21 cellular contexts compared by ENCODE assay signal in the genomic region with DNA sequence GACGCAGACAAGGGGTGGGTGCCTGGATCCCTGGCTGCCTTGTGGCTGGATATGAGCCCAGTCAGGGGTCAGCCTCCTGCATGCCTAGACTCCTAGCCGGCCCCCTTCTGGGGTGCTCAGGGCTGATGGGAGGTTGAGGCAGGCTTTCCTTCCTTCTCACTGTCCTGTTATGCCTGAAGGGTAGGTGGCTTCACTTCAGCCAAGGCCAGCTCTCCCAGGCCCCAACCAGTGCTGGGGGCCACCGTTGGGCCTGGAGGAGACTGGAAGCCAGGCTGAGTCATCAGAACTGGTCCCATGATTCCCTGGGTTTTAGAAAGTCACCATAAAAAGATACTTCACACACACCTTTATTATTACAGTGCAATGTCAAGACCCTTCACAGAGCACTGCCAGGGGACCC. TPM values are rescaled to one million over a fixed set of nuclear protein-coding genes. Genes with fewer than 3 reads are reported as not detected.
"Had no signal": no experiment of that assay in that cellular context is flagged by ENCODE, and none has a peak within 500 bp of the region (broad histone marks: within the 10 kb centered on the region; RNA-seq: fewer than 3 reads in every experiment).

No MANE protein-coding gene starts in this region.

- H3K9me3 ChIP-seq: ascending aorta, breast epithelium, tibial nerve, uterus had no signal

- H3K27ac ChIP-seq: ascending aorta, breast epithelium, foreskin keratinocyte, skin epidermis, tibial nerve, uterus had no signal

- ATAC-seq: activated CD8-positive, alpha-beta T cell treated with anti-CD3 and anti-CD28 coated beads for 36 hours; foreskin keratinocyte; left colon; naive thymus-derived CD8-positive, alpha-beta T cell; T-helper 17 cell had no signal

- H3K4me1 ChIP-seq: ascending aorta, breast epithelium, foreskin keratinocyte, tibial nerve, uterus had no signal

- H3K27me3 ChIP-seq: ascending aorta, breast epithelium, foreskin keratinocyte, tibial nerve, uterus had no signal

- H3K4me3 ChIP-seq: ascending aorta, breast epithelium, skin epidermis, tibial nerve, uterus had no signal

- DNase-seq: activated CD4-positive, alpha-beta T cell treated with anti-CD3 and anti-CD28 coated beads for 48 hours; activated CD8-positive, alpha-beta T cell treated with anti-CD3 and anti-CD28 coated beads for 36 hours; activated naive CD4-positive, alpha-beta T cell treated with anti-CD3 and anti-CD28 coated beads, Interleukin-2, amount 10 ng/mL, durations not matched to agents 7 days and 5 days; cerebellar nuclear complex; effector memory CD4-positive, alpha-beta T cell; foreskin keratinocyte; glutamatergic neuron; hypothalamus; left colon; mammary epithelial cell; naive thymus-derived CD8-positive, alpha-beta T cell; stimulated activated CD4-positive, alpha-beta T cell treated with anti-CD3 and anti-CD28 coated beads, Interleukin-4, amount 100 ng/mL, for 4 hours; stimulated activated CD8-positive, alpha-beta memory T cell treated with anti-CD3 and anti-CD28 coated beads, Interleukin-4, amount 100 ng/mL, for 48 hours; stimulated activated naive CD4-positive, alpha-beta T cell treated with Interleukin-2 at 50 U/mL for 16 hours; T-helper 17 cell; uterus had no signal

- H3K36me3 ChIP-seq: ascending aorta, breast epithelium, tibial nerve, uterus had no signal

RNA-seq across cellular contexts. Expression of a gene that starts 2.9 kb away (rescaled TPM):
- total RNA-seq: activated CD8-positive, alpha-beta T cell treated with anti-CD3 and anti-CD28 coated beads for 36 hours; ascending aorta; T-helper 17 cell had no signal
- polyA plus RNA-seq: naive thymus-derived CD8-positive, alpha-beta T cell had no signal

RNA-seq across cellular contexts. Expression of a gene that starts 34.5 kb away (rescaled TPM):
- total RNA-seq: activated CD8-positive, alpha-beta T cell treated with anti-CD3 and anti-CD28 coated beads for 36 hours; breast epithelium; foreskin keratinocyte; left colon; mammary epithelial cell; mucosa of gallbladder; naive thymus-derived CD8-positive, alpha-beta T cell; T-helper 17 cell; tibial nerve; uterus had no signal
- polyA plus RNA-seq: foreskin keratinocyte; mammary epithelial cell; naive thymus-derived CD8-positive, alpha-beta T cell had no signal

RNA-seq across cellular contexts. Expression of a gene that starts 53.2 kb away (rescaled TPM):
- total RNA-seq: activated CD8-positive, alpha-beta T cell treated with anti-CD3 and anti-CD28 coated beads for 36 hours; ascending aorta; left colon; naive thymus-derived CD8-positive, alpha-beta T cell; T-helper 17 cell; tibial nerve had no signal
- polyA plus RNA-seq: naive thymus-derived CD8-positive, alpha-beta T cell had no signal
